1 cellular context compared by ENCODE assay signal in genomic region chr12:56377310-56377988, GRCh38.
TF ChIP-seq lines count a peak whose summit lies in the region.

No MANE protein-coding gene starts in this region.

TF ChIP-seq in K562, 482 proteins besides CTCF, POLR2A, EP300 and RAD21 (continued from another document and continues in another):
- no peak for TF ChIP-seq TCF15 (CRISPR knock-in tag; IDR thresholded peaks at IDR 0.05)
- TF ChIP-seq DEAF1 (CRISPR knock-in tag; IDR thresholded peaks at IDR 0.05): peak; percentile 77
- TF ChIP-seq NFE2L1 (tag; IDR thresholded peaks at IDR 0.05; ENCODE audit: borderline replicate concordance, low read depth): no peak
- TF ChIP-seq ZNF77 (CRISPR knock-in tag; IDR thresholded peaks at IDR 0.05): no peak
- no peak for TF ChIP-seq ZNF444 (CRISPR knock-in tag; IDR thresholded peaks at IDR 0.05)
- no peak for TF ChIP-seq NR2C2 (CRISPR knock-in tag; IDR thresholded peaks at IDR 0.05)
- TF ChIP-seq NR2C2 (tag; IDR thresholded peaks at IDR 0.05): no peak
- TF ChIP-seq BACH1 (tag; IDR thresholded peaks at IDR 0.05): peak; percentile 89
- TF ChIP-seq, protein P1, sequence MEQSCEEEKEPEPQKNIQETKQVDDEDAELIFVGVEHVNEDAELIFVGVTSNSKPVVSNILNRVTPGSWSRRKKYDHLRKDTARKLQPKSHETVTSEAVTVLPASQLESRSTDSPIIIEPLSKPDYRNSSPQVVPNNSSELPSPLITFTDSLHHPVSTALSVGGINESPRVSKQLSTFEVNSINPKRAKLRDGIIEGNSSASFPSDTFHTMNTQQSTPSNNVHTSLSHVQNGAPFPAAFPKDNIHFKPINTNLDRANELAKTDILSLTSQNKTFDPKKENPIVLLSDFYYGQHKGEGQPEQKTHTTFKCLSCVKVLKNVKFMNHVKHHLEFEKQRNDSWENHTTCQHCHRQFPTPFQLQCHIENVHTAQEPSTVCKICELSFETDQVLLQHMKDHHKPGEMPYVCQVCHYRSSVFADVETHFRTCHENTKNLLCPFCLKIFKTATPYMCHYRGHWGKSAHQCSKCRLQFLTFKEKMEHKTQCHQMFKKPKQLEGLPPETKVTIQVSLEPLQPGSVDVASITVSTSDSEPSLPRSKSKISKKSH (CRISPR knock-in tag; IDR thresholded peaks at IDR 0.05): no peak
- peak; percentile 21; the same call in 1 of the 2 replicates for TF ChIP-seq GATAD2B (IDR thresholded peaks at IDR 0.05; ENCODE audit: borderline replicate concordance)
- TF ChIP-seq STAG1 (CRISPR knock-in tag; IDR thresholded peaks at IDR 0.05; ENCODE audit: borderline replicate concordance): no peak
- TF ChIP-seq, protein P2, sequence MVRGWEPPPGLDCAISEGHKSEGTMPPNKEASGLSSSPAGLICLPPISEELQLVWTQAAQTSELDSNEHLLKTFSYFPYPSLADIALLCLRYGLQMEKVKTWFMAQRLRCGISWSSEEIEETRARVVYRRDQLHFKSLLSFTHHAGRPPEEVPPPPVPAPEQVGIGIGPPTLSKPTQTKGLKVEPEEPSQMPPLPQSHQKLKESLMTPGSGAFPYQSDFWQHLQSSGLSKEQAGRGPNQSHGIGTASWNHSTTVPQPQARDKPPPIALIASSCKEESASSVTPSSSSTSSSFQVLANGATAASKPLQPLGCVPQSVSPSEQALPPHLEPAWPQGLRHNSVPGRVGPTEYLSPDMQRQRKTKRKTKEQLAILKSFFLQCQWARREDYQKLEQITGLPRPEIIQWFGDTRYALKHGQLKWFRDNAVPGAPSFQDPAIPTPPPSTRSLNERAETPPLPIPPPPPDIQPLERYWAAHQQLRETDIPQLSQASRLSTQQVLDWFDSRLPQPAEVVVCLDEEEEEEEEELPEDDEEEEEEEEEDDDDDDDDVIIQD (CRISPR knock-in tag; IDR thresholded peaks at IDR 0.05): no peak
- no peak for TF ChIP-seq ZKSCAN3 (CRISPR knock-in tag; IDR thresholded peaks at IDR 0.05)
- TF ChIP-seq, protein P3, sequence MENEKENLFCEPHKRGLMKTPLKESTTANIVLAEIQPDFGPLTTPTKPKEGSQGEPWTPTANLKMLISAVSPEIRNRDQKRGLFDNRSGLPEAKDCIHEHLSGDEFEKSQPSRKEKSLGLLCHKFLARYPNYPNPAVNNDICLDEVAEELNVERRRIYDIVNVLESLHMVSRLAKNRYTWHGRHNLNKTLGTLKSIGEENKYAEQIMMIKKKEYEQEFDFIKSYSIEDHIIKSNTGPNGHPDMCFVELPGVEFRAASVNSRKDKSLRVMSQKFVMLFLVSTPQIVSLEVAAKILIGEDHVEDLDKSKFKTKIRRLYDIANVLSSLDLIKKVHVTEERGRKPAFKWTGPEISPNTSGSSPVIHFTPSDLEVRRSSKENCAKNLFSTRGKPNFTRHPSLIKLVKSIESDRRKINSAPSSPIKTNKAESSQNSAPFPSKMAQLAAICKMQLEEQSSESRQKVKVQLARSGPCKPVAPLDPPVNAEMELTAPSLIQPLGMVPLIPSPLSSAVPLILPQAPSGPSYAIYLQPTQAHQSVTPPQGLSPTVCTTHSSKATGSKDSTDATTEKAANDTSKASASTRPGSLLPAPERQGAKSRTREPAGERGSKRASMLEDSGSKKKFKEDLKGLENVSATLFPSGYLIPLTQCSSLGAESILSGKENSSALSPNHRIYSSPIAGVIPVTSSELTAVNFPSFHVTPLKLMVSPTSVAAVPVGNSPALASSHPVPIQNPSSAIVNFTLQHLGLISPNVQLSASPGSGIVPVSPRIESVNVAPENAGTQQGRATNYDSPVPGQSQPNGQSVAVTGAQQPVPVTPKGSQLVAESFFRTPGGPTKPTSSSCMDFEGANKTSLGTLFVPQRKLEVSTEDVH (IDR thresholded peaks at IDR 0.05; ENCODE audit: low read depth, partially characterized antibody): no peak
- no peak for TF ChIP-seq SAFB (IDR thresholded peaks at IDR 0.05; ENCODE audit: borderline replicate concordance, low read depth, low read length)
- TF ChIP-seq, protein P4, sequence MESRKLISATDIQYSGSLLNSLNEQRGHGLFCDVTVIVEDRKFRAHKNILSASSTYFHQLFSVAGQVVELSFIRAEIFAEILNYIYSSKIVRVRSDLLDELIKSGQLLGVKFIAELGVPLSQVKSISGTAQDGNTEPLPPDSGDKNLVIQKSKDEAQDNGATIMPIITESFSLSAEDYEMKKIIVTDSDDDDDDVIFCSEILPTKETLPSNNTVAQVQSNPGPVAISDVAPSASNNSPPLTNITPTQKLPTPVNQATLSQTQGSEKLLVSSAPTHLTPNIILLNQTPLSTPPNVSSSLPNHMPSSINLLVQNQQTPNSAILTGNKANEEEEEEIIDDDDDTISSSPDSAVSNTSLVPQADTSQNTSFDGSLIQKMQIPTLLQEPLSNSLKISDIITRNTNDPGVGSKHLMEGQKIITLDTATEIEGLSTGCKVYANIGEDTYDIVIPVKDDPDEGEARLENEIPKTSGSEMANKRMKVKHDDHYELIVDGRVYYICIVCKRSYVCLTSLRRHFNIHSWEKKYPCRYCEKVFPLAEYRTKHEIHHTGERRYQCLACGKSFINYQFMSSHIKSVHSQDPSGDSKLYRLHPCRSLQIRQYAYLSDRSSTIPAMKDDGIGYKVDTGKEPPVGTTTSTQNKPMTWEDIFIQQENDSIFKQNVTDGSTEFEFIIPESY (CRISPR knock-in tag; IDR thresholded peaks at IDR 0.05): no peak
- TF ChIP-seq, protein P5, sequence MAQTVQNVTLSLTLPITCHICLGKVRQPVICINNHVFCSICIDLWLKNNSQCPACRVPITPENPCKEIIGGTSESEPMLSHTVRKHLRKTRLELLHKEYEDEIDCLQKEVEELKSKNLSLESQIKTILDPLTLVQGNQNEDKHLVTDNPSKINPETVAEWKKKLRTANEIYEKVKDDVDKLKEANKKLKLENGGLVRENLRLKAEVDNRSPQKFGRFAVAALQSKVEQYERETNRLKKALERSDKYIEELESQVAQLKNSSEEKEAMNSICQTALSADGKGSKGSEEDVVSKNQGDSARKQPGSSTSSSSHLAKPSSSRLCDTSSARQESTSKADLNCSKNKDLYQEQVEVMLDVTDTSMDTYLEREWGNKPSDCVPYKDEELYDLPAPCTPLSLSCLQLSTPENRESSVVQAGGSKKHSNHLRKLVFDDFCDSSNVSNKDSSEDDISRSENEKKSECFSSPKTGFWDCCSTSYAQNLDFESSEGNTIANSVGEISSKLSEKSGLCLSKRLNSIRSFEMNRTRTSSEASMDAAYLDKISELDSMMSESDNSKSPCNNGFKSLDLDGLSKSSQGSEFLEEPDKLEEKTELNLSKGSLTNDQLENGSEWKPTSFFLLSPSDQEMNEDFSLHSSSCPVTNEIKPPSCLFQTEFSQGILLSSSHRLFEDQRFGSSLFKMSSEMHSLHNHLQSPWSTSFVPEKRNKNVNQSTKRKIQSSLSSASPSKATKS (CRISPR knock-in tag; IDR thresholded peaks at IDR 0.05): no peak
- no peak for TF ChIP-seq NR3C1 (CRISPR knock-in tag; IDR thresholded peaks at IDR 0.05)
- no peak for TF ChIP-seq MIER1 (IDR thresholded peaks at IDR 0.05; ENCODE audit: low read depth)
- no peak for TF ChIP-seq ARID4B (CRISPR knock-in tag; IDR thresholded peaks at IDR 0.05)
- TF ChIP-seq RBM25 (IDR thresholded peaks at IDR 0.05; ENCODE audit: low read depth, low read length, severe bottlenecking): no peak
- no peak for TF ChIP-seq ZNF174 (CRISPR knock-in tag; IDR thresholded peaks at IDR 0.05)
- no peak for TF ChIP-seq TFE3 (CRISPR knock-in tag; IDR thresholded peaks at IDR 0.05)
- no peak for TF ChIP-seq KDM4B (IDR thresholded peaks at IDR 0.05; ENCODE audit: borderline replicate concordance in 2 of 2, low read depth in 1 of 2)
- no peak for TF ChIP-seq TFAM (CRISPR knock-in tag; conservative IDR thresholded peaks at IDR 0.05)
- 0 out of 2 replicates have a peak, but pooled peaks have one; percentile 22 for TF ChIP-seq L3MBTL2 (IDR thresholded peaks at IDR 0.05)
- no peak for TF ChIP-seq BDP1 (IDR thresholded peaks at IDR 0.05; ENCODE audit: insufficient read depth, insufficient read length)
- no peak for TF ChIP-seq CUX1 (CRISPR knock-in tag; IDR thresholded peaks at IDR 0.05)
- no peak for TF ChIP-seq ZNF134 (CRISPR knock-in tag; conservative IDR thresholded peaks at IDR 0.05)
- no peak for TF ChIP-seq ZNF143 (CRISPR knock-in tag; IDR thresholded peaks at IDR 0.05)
